ENCODE assay signal across 1 cellular context in the genomic region with DNA sequence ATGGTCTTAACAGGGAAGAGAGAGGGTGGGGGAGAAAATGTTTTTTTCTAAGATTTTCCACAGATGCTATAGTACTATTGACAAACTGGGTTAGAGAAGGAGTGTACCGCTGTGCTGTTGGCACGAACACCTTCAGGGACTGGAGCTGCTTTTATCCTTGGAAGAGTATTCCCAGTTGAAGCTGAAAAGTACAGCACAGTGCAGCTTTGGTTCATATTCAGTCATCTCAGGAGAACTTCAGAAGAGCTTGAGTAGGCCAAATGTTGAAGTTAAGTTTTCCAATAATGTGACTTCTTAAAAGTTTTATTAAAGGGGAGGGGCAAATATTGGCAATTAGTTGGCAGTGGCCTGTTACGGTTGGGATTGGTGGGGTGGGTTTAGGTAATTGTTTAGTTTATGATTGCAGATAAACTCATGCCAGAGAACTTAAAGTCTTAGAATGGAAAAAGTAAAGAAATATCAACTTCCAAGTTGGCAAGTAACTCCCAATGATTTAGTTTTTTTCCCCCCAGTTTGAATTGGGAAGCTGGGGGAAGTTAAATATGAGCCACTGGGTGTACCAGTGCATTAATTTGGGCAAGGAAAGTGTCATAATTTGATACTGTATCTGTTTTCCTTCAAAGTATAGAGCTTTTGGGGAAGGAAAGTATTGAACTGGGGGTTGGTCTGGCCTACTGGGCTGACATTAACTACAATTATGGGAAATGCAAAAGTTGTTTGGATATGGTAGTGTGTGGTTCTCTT.
TF ChIP-seq lines count a peak whose summit lies in the region.

No MANE protein-coding gene starts in this region.

TF ChIP-seq in K562, 482 proteins besides CTCF, POLR2A, EP300 and RAD21 (continued from another document and continues in another):
- TF ChIP-seq, protein P1, sequence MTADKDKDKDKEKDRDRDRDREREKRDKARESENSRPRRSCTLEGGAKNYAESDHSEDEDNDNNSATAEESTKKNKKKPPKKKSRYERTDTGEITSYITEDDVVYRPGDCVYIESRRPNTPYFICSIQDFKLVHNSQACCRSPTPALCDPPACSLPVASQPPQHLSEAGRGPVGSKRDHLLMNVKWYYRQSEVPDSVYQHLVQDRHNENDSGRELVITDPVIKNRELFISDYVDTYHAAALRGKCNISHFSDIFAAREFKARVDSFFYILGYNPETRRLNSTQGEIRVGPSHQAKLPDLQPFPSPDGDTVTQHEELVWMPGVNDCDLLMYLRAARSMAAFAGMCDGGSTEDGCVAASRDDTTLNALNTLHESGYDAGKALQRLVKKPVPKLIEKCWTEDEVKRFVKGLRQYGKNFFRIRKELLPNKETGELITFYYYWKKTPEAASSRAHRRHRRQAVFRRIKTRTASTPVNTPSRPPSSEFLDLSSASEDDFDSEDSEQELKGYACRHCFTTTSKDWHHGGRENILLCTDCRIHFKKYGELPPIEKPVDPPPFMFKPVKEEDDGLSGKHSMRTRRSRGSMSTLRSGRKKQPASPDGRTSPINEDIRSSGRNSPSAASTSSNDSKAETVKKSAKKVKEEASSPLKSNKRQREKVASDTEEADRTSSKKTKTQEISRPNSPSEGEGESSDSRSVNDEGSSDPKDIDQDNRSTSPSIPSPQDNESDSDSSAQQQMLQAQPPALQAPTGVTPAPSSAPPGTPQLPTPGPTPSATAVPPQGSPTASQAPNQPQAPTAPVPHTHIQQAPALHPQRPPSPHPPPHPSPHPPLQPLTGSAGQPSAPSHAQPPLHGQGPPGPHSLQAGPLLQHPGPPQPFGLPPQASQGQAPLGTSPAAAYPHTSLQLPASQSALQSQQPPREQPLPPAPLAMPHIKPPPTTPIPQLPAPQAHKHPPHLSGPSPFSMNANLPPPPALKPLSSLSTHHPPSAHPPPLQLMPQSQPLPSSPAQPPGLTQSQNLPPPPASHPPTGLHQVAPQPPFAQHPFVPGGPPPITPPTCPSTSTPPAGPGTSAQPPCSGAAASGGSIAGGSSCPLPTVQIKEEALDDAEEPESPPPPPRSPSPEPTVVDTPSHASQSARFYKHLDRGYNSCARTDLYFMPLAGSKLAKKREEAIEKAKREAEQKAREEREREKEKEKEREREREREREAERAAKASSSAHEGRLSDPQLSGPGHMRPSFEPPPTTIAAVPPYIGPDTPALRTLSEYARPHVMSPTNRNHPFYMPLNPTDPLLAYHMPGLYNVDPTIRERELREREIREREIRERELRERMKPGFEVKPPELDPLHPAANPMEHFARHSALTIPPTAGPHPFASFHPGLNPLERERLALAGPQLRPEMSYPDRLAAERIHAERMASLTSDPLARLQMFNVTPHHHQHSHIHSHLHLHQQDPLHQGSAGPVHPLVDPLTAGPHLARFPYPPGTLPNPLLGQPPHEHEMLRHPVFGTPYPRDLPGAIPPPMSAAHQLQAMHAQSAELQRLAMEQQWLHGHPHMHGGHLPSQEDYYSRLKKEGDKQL (CRISPR knock-in tag; IDR thresholded peaks at IDR 0.05; ENCODE audit: borderline replicate concordance): no peak
- TF ChIP-seq KLF6 (CRISPR knock-in tag; IDR thresholded peaks at IDR 0.05; ENCODE audit: borderline replicate concordance): no peak
- TF ChIP-seq FOXK1 (CRISPR knock-in tag; IDR thresholded peaks at IDR 0.05; ENCODE audit: borderline replicate concordance): 0 out of 2 replicates have a peak, but pooled peaks have one; percentile 39
- TF ChIP-seq HIVEP1 (CRISPR knock-in tag; IDR thresholded peaks at IDR 0.05): no peak
- no peak for TF ChIP-seq CBX2 (IDR thresholded peaks at IDR 0.05; ENCODE audit: insufficient read depth, low read length, poor library complexity, severe bottlenecking)
- TF ChIP-seq GTF2A2 (tag; IDR thresholded peaks at IDR 0.05): no peak
- no peak for TF ChIP-seq BMI1 (IDR thresholded peaks at IDR 0.05; ENCODE audit: low read length)
- no peak for TF ChIP-seq MIER1 (IDR thresholded peaks at IDR 0.05; ENCODE audit: low read depth)
- 0 out of 2 replicates have a peak, but pooled peaks have one; percentile 4 for TF ChIP-seq TCFL5 (CRISPR knock-in tag; conservative IDR thresholded peaks at IDR 0.05)
- TF ChIP-seq ZC3H4 (CRISPR knock-in tag; IDR thresholded peaks at IDR 0.05; ENCODE audit: borderline replicate concordance): no peak
- TF ChIP-seq DPF2 (IDR thresholded peaks at IDR 0.05): no peak
- TF ChIP-seq PPARD (CRISPR knock-in tag; IDR thresholded peaks at IDR 0.05): no peak
- TF ChIP-seq PHF8 (IDR thresholded peaks at IDR 0.05; ENCODE audit: borderline replicate concordance, low read length): no peak
- TF ChIP-seq ZBTB17 (CRISPR knock-in tag; IDR thresholded peaks at IDR 0.05): peak; percentile 47; the same call in 1 of the 2 replicates
- no peak for TF ChIP-seq POLR3A (IDR thresholded peaks at IDR 0.05; ENCODE audit: borderline replicate concordance, extremely low read depth, insufficient read depth, insufficient read length)
- TF ChIP-seq TBP (optimal IDR thresholded peaks at IDR 0.05; ENCODE audit: low read depth, low read length): no peak
- peak; percentile 58; the same call in 1 of the 2 replicates for TF ChIP-seq ZNF561 (CRISPR knock-in tag; conservative IDR thresholded peaks at IDR 0.05)
- TF ChIP-seq, protein P2, sequence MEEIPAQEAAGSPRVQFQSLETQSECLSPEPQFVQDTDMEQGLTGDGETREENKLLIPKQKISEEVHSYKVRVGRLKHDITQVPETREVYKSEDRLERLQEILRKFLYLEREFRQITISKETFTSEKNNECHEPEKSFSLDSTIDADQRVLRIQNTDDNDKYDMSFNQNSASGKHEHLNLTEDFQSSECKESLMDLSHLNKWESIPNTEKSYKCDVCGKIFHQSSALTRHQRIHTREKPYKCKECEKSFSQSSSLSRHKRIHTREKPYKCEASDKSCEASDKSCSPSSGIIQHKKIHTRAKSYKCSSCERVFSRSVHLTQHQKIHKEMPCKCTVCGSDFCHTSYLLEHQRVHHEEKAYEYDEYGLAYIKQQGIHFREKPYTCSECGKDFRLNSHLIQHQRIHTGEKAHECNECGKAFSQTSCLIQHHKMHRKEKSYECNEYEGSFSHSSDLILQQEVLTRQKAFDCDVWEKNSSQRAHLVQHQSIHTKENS (CRISPR knock-in tag; IDR thresholded peaks at IDR 0.05): no peak
- TF ChIP-seq ZNF175 (CRISPR knock-in tag; IDR thresholded peaks at IDR 0.05; ENCODE audit: low read depth): peak; percentile 57; the same call in 1 of the 2 replicates
- no peak for TF ChIP-seq NR3C1 (CRISPR knock-in tag; IDR thresholded peaks at IDR 0.05)
- no peak for TF ChIP-seq PCBP1 (IDR thresholded peaks at IDR 0.05; ENCODE audit: low read depth, low read length, poor library complexity, severe bottlenecking)
- TF ChIP-seq, protein P3, sequence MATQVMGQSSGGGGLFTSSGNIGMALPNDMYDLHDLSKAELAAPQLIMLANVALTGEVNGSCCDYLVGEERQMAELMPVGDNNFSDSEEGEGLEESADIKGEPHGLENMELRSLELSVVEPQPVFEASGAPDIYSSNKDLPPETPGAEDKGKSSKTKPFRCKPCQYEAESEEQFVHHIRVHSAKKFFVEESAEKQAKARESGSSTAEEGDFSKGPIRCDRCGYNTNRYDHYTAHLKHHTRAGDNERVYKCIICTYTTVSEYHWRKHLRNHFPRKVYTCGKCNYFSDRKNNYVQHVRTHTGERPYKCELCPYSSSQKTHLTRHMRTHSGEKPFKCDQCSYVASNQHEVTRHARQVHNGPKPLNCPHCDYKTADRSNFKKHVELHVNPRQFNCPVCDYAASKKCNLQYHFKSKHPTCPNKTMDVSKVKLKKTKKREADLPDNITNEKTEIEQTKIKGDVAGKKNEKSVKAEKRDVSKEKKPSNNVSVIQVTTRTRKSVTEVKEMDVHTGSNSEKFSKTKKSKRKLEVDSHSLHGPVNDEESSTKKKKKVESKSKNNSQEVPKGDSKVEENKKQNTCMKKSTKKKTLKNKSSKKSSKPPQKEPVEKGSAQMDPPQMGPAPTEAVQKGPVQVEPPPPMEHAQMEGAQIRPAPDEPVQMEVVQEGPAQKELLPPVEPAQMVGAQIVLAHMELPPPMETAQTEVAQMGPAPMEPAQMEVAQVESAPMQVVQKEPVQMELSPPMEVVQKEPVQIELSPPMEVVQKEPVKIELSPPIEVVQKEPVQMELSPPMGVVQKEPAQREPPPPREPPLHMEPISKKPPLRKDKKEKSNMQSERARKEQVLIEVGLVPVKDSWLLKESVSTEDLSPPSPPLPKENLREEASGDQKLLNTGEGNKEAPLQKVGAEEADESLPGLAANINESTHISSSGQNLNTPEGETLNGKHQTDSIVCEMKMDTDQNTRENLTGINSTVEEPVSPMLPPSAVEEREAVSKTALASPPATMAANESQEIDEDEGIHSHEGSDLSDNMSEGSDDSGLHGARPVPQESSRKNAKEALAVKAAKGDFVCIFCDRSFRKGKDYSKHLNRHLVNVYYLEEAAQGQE (CRISPR knock-in tag; IDR thresholded peaks at IDR 0.05; ENCODE audit: low read depth): no peak
- TF ChIP-seq ZEB2 (IDR thresholded peaks at IDR 0.05): no peak
- no peak; the same call in 1 of the 2 replicates for TF ChIP-seq ZNF23 (CRISPR knock-in tag; IDR thresholded peaks at IDR 0.05)
- TF ChIP-seq, protein P4, sequence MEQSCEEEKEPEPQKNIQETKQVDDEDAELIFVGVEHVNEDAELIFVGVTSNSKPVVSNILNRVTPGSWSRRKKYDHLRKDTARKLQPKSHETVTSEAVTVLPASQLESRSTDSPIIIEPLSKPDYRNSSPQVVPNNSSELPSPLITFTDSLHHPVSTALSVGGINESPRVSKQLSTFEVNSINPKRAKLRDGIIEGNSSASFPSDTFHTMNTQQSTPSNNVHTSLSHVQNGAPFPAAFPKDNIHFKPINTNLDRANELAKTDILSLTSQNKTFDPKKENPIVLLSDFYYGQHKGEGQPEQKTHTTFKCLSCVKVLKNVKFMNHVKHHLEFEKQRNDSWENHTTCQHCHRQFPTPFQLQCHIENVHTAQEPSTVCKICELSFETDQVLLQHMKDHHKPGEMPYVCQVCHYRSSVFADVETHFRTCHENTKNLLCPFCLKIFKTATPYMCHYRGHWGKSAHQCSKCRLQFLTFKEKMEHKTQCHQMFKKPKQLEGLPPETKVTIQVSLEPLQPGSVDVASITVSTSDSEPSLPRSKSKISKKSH (CRISPR knock-in tag; IDR thresholded peaks at IDR 0.05): no peak; the same call in 1 of the 2 replicates
- no peak for TF ChIP-seq DIDO1 (tag; IDR thresholded peaks at IDR 0.05; ENCODE audit: low read depth)
- peak; percentile 9 for TF ChIP-seq FIP1L1 (IDR thresholded peaks at IDR 0.05; ENCODE audit: low read depth, low read length, poor library complexity, severe bottlenecking)
- TF ChIP-seq SREBF2 (CRISPR knock-in tag; IDR thresholded peaks at IDR 0.05): no peak
- TF ChIP-seq, protein P5, sequence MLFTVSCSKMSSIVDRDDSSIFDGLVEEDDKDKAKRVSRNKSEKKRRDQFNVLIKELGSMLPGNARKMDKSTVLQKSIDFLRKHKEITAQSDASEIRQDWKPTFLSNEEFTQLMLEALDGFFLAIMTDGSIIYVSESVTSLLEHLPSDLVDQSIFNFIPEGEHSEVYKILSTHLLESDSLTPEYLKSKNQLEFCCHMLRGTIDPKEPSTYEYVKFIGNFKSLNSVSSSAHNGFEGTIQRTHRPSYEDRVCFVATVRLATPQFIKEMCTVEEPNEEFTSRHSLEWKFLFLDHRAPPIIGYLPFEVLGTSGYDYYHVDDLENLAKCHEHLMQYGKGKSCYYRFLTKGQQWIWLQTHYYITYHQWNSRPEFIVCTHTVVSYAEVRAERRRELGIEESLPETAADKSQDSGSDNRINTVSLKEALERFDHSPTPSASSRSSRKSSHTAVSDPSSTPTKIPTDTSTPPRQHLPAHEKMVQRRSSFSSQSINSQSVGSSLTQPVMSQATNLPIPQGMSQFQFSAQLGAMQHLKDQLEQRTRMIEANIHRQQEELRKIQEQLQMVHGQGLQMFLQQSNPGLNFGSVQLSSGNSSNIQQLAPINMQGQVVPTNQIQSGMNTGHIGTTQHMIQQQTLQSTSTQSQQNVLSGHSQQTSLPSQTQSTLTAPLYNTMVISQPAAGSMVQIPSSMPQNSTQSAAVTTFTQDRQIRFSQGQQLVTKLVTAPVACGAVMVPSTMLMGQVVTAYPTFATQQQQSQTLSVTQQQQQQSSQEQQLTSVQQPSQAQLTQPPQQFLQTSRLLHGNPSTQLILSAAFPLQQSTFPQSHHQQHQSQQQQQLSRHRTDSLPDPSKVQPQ (CRISPR knock-in tag; IDR thresholded peaks at IDR 0.05; ENCODE audit: borderline replicate concordance): no peak
- TF ChIP-seq, protein P6, sequence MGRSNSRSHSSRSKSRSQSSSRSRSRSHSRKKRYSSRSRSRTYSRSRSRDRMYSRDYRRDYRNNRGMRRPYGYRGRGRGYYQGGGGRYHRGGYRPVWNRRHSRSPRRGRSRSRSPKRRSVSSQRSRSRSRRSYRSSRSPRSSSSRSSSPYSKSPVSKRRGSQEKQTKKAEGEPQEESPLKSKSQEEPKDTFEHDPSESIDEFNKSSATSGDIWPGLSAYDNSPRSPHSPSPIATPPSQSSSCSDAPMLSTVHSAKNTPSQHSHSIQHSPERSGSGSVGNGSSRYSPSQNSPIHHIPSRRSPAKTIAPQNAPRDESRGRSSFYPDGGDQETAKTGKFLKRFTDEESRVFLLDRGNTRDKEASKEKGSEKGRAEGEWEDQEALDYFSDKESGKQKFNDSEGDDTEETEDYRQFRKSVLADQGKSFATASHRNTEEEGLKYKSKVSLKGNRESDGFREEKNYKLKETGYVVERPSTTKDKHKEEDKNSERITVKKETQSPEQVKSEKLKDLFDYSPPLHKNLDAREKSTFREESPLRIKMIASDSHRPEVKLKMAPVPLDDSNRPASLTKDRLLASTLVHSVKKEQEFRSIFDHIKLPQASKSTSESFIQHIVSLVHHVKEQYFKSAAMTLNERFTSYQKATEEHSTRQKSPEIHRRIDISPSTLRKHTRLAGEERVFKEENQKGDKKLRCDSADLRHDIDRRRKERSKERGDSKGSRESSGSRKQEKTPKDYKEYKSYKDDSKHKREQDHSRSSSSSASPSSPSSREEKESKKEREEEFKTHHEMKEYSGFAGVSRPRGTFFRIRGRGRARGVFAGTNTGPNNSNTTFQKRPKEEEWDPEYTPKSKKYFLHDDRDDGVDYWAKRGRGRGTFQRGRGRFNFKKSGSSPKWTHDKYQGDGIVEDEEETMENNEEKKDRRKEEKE (IDR thresholded peaks at IDR 0.05; ENCODE audit: borderline replicate concordance in 1 of 2, control insufficient read depth in 1 of 2, low read depth in 2 of 2, low read length in 1 of 2): peak; percentile 36 to 82; a peak in 3 of 4 replicates
- no peak for TF ChIP-seq MECOM (CRISPR knock-in tag; IDR thresholded peaks at IDR 0.05)
- TF ChIP-seq ZNF41 (CRISPR knock-in tag; conservative IDR thresholded peaks at IDR 0.05): peak; percentile 66
- no peak for TF ChIP-seq NFE2L1 (tag; IDR thresholded peaks at IDR 0.05; ENCODE audit: borderline replicate concordance, low read depth)
- no peak for TF ChIP-seq SMC3 (conservative IDR thresholded peaks at IDR 0.05; ENCODE audit: insufficient read depth, low read depth, low read length)
- no peak for TF ChIP-seq CXXC5 (CRISPR knock-in tag; IDR thresholded peaks at IDR 0.05)
- TF ChIP-seq, protein P7, sequence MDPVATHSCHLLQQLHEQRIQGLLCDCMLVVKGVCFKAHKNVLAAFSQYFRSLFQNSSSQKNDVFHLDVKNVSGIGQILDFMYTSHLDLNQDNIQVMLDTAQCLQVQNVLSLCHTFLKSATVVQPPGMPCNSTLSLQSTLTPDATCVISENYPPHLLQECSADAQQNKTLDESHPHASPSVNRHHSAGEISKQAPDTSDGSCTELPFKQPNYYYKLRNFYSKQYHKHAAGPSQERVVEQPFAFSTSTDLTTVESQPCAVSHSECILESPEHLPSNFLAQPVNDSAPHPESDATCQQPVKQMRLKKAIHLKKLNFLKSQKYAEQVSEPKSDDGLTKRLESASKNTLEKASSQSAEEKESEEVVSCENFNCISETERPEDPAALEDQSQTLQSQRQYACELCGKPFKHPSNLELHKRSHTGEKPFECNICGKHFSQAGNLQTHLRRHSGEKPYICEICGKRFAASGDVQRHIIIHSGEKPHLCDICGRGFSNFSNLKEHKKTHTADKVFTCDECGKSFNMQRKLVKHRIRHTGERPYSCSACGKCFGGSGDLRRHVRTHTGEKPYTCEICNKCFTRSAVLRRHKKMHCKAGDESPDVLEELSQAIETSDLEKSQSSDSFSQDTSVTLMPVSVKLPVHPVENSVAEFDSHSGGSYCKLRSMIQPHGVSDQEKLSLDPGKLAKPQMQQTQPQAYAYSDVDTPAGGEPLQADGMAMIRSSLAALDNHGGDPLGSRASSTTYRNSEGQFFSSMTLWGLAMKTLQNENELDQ (CRISPR knock-in tag; IDR thresholded peaks at IDR 0.05; ENCODE audit: borderline replicate concordance): no peak
